ENCODE assay signal across 8 cellular contexts in genomic region chr10:61836888-61837747, GRCh38.
A peak's percentile ranks its signal among the peaks of the same experiment; 100 is the strongest.
DNase-seq lines count a peak whose midpoint lies in the region; ATAC-seq, FAIRE-seq and TF ChIP-seq lines count a peak whose summit lies in the region.

No MANE protein-coding gene starts in this region.

- TF ChIP-seq CTCF in foreskin keratinocyte (conservative IDR thresholded peaks at IDR 0.05) = no peak

- WGBS in small intestine, 3 donors = 7 to 39% (median 25%) methylated on average over 4 of the region's 4 CpGs

- H3K4me3 ChIP-seq in HAP-1 (no peak overlapping the region), SJCRH30 (peak overlapping the region; percentile 21), small intestine (ENCODE audit: low read depth in 1 of 2, low read length in 2 of 2) (no peak overlapping the region)

- H3K4me1 ChIP-seq in HAP-1 = peaks cover 51% of the 10 kb centered on the region
- peaks cover 14% of the 10 kb centered on the region for H3K4me1 ChIP-seq in SJCRH30
- H3K4me1 ChIP-seq in foreskin keratinocyte = peaks cover 16% of the 10 kb centered on the region
- peaks cover 6 to 13% of the 10 kb centered on the region in 2 donors for H3K4me1 ChIP-seq in small intestine (ENCODE audit: control insufficient read depth in 2 of 2, insufficient read depth in 1 of 2, low read depth in 1 of 2, low read length in 1 of 2)

- peak overlapping the region; percentile 94 for H3K27ac ChIP-seq in SJCRH30
- H3K27ac ChIP-seq in foreskin keratinocyte = peak overlapping the region; percentile 59
- peak overlapping the region in 1 of 2 donors; percentile 24 for H3K27ac ChIP-seq in small intestine (ENCODE audit: low read depth in 1 of 2, low read length in 1 of 2)

- no peaks in the 10 kb centered on the region for H3K27me3 ChIP-seq in HAP-1 (ENCODE audit: low read depth)
- no peaks in the 10 kb centered on the region for H3K27me3 ChIP-seq in SJCRH30
- no peaks in the 10 kb centered on the region for H3K27me3 ChIP-seq in foreskin keratinocyte
- H3K27me3 ChIP-seq in small intestine (ENCODE audit: control insufficient read depth in 2 of 2, insufficient read depth in 2 of 2, low read length in 2 of 2) = no peaks in the 10 kb centered on the region

- H3K36me3 ChIP-seq in HAP-1 (replicated peaks) (no peaks in the 10 kb centered on the region), SJCRH30 (no peaks in the 10 kb centered on the region), small intestine (ENCODE audit: control insufficient read depth in 2 of 2, insufficient read depth in 2 of 2, low read length in 2 of 2) (no peaks in the 10 kb centered on the region)

- ATAC-seq in foreskin keratinocyte = peak; percentile 38
- no peak for ATAC-seq in HG03097 (IDR thresholded peaks at IDR 0.05; ENCODE audit: low FRiP score, unreplicated experiment)

- FAIRE-seq in small intestine (lab: Jason Lieb, UNC) = peak; percentile 93

- in situ Hi-C loops in HAP-1 (cut with MboI; ENCODE audit: low sequenced_read_pairs) = no loop called here

- H3K9me3 ChIP-seq in HAP-1 = no peaks in the 10 kb centered on the region
- H3K9me3 ChIP-seq in SJCRH30 (replicated peaks) = no peaks in the 10 kb centered on the region
- H3K9me3 ChIP-seq in small intestine (ENCODE audit: control insufficient read depth, low read depth) = no peaks in the 10 kb centered on the region

- DNase-seq in HAP-1 (ENCODE audit: low spot score in 2 of 2) = peak; percentile 20 to 51
- DNase-seq in SJCRH30 = peak in 1 of 2 experiments; percentile 28
- DNase-seq in foreskin keratinocyte = peak; percentile 44 to 63
- peak; percentile 59 for DNase-seq in small intestine
- no peak for DNase-seq in activated CD4-positive, alpha-beta T cell treated with anti-CD3 and anti-CD28 coated beads for 4 hours
- DNase-seq in activated gamma-delta T cell (lab: John Stamatoyannopoulos, UW) = no peak
- no peak for DNase-seq in NCI-H1436 treated with DMSO at 0.1 percent for 48 hours (lab: John Stamatoyannopoulos, UW)

Comparison
In these comparisons a context has a peak if more than half of its experiments do, and no peak if none do; other contexts are left out.
1. DNase-seq: peak in HAP-1 (2 of 2), foreskin keratinocyte (2 of 2) and small intestine (single experiment); none in activated CD4-positive, alpha-beta T cell treated with anti-CD3 and anti-CD28 coated beads for 4 hours (0 of 2), activated gamma-delta T cell (single experiment) and NCI-H1436 treated with DMSO at 0.1 percent for 48 hours (single experiment).